Comparison of ENCODE assay signal across 8 cellular contexts in the genomic region with DNA sequence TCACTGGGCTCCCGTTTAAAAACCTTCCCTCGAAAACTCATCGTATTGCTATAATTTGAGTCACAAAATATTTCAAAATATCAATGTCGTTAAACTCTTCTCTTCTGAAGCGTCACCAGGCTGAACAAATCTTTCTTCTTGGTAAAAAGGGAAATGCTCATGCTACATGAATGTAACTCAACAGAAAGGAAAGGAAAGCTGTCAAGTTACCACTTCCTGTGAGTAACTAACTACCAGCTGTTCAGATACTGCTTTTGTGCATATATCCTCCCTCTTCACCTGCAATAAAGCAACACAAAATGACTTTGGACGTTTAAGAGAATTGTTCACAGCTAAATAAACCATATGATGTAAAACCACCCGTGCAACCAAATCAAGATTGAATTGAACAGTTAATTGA.
DNase-seq lines count a peak whose midpoint lies in the region; ATAC-seq and TF ChIP-seq lines count a peak whose summit lies in the region.

No MANE protein-coding gene starts in this region.

- H3K9me3 ChIP-seq in PC-9 (ENCODE audit: insufficient read depth, low read depth), result no peaks in the 10 kb centered on the region

- CTCF ChIA-PET in PC-9 (lab: Charles Lee), result no interaction called here

- no peaks in the 10 kb centered on the region for H3K27me3 Mint-ChIP-seq in activated T-cell treated with anti-CD3 and anti-CD28 coated beads, Interleukin-2, amount 50 U/mL, for 72 hours (ENCODE audit: low read depth)

- H3K79me2 ChIP-seq in PC-9 (ENCODE audit: low read depth), result no peaks in the 10 kb centered on the region

- H3K27me3 ChIP-seq in PC-9 (ENCODE audit: insufficient read depth, low read depth), result no peaks in the 10 kb centered on the region

- intact Hi-C loops in PC-9 (cut with micrococcal nuclease; ENCODE audit: unreplicated experiment), result no loop called here

- peaks cover 13 to 28% of the 10 kb centered on the region in 2 donors for H3K36me3 Mint-ChIP-seq in activated T-cell treated with anti-CD3 and anti-CD28 coated beads, Interleukin-2, amount 50 U/mL, for 72 hours (ENCODE audit: insufficient read depth in 2 of 2)

- no peaks in the 10 kb centered on the region for H3K9me3 Mint-ChIP-seq in activated T-cell treated with anti-CD3 and anti-CD28 coated beads, Interleukin-2, amount 50 U/mL, for 72 hours

- no peaks in the 10 kb centered on the region for H3F3A ChIP-seq in PC-9 (ENCODE audit: insufficient read depth, low read depth)

- peaks cover 72% of the 10 kb centered on the region for H3K4me1 Mint-ChIP-seq in activated T-cell treated with anti-CD3 and anti-CD28 coated beads, Interleukin-2, amount 50 U/mL, for 72 hours (ENCODE audit: low read depth)

- 0 out of 2 replicates have a peak, but pooled peaks cover 3% of the 10 kb centered on the region for H3K9me2 ChIP-seq in PC-9 (ENCODE audit: insufficient read depth)

- no peak overlapping the region for H3K4me3 ChIP-seq in PC-9

- no peaks in the 10 kb centered on the region for H4K20me1 ChIP-seq in PC-9 (ENCODE audit: insufficient read depth)

- no peak for DNase-seq in activated T-cell treated with anti-CD3 and anti-CD28 coated beads, Interleukin-2, amount 50 U/mL, for 72 hours
- DNase-seq in activated T-cell treated with anti-CD3 and anti-CD28 coated beads for 4 hours, result no peak
- no peak for DNase-seq in PC-9
- DNase-seq in epithelial cell of prostate (ENCODE audit: low read depth, low spot score), result no peak
- no peak for DNase-seq in stimulated activated CD4-positive, alpha-beta T cell treated with anti-CD3 and anti-CD28 coated beads, Interleukin-12 subunit alpha, Interleukin-12 subunit beta, amount 100 ng/mL, for 4 hours
- DNase-seq in NCI-H345 treated with DMSO at 0.1 percent for 48 hours (lab: John Stamatoyannopoulos, UW; ENCODE audit: unreplicated experiment), result no peak
- no peak for DNase-seq in NCI-H446 (lab: John Stamatoyannopoulos, UW)

- POLR2A ChIA-PET in PC-9 (lab: Charles Lee; ENCODE audit: unreplicated experiment), result no interaction called here

- no peak overlapping the region for H3K4me2 ChIP-seq in PC-9

- H3K36me3 ChIP-seq in PC-9 (ENCODE audit: low read depth), result no peaks in the 10 kb centered on the region

- peak; percentile 72 to 73 for ATAC-seq in activated T-cell treated with anti-CD3 and anti-CD28 coated beads, Interleukin-2, amount 50 U/mL, for 72 hours (replicated peaks in 1 of 2)
- ATAC-seq in HG02943 (IDR thresholded peaks at IDR 0.05; ENCODE audit: low read depth, unreplicated experiment), result peak; percentile 75

- no peaks in the 10 kb centered on the region for H3K4me1 ChIP-seq in PC-9 (replicated peaks; ENCODE audit: insufficient read depth)

- H3K27ac Mint-ChIP-seq in activated T-cell treated with anti-CD3 and anti-CD28 coated beads, Interleukin-2, amount 50 U/mL, for 72 hours, result peak overlapping the region; percentile 97

- no peak for TF ChIP-seq CTCF in PC-9 (conservative IDR thresholded peaks at IDR 0.05)

- no TSS peak for BruUV-seq in PC-9 (replicated peaks; lab: Mats Ljungman, UMichigan)

- peak overlapping the region; percentile 89 to 97 for H3K4me3 Mint-ChIP-seq in activated T-cell treated with anti-CD3 and anti-CD28 coated beads, Interleukin-2, amount 50 U/mL, for 72 hours

- H3K27ac ChIP-seq in PC-9 (no peak overlapping the region), epithelial cell of prostate (peak overlapping the region; percentile 17)

- H2AFZ ChIP-seq in PC-9, result peak overlapping the region; percentile 6; the same call in 1 of the 2 replicates
